ENCODE assay signal across 22 cellular contexts in genomic region chr5:170355601-170356098, GRCh38. TPM values are rescaled to one million over a fixed set of nuclear protein-coding genes. Genes with fewer than 3 reads are reported as not detected.
DNase-seq lines count a peak whose midpoint lies in the region; ATAC-seq and TF ChIP-seq lines count a peak whose summit lies in the region.
"Had no signal": no experiment of that assay in that cellular context is flagged by ENCODE, and none has a peak within 500 bp of the region (broad histone marks: within the 10 kb centered on the region; RNA-seq: fewer than 3 reads in every experiment).

No MANE protein-coding gene starts in this region.

- H3K9me3 ChIP-seq in HCT116 (ENCODE audit: control insufficient read depth in 1 of 2, insufficient read depth in 1 of 2, low read depth in 1 of 2, low read length in 2 of 2) (no peaks in the 10 kb centered on the region), heart left ventricle (peaks cover 0 to 3% (median 0%) of the 10 kb centered on the region in 12 donors), trophoblast cell (ENCODE audit: insufficient read depth, low read depth, low read length) (no peaks in the 10 kb centered on the region)
- H3K9me3 ChIP-seq: thoracic aorta had no signal

- RAD21 ChIA-PET in HCT116 (lab: Charles Lee; ENCODE audit: low non-redundant PET in 1 of 2, low total read pairs in 2 of 2, uncharacterized antibody in 2 of 2, unreplicated experiment in 2 of 2), result no interaction called here

- H3K36me3 Mint-ChIP-seq in stimulated activated effector memory CD8-positive, alpha-beta T cell treated with anti-CD3 and anti-CD28 coated beads, Interleukin-12 subunit alpha, Interleukin-12 subunit beta, amount 100 ng/mL, for 72 hours, result no peaks in the 10 kb centered on the region
- H3K36me3 Mint-ChIP-seq in Calu3 (ENCODE audit: insufficient read depth, unreplicated experiment), result no peaks in the 10 kb centered on the region

- WGBS in heart left ventricle, 4 donors, result 52 to 60% (median 55%) methylated on average over 8 of the region's 8 CpGs
- WGBS in trophoblast cell (ENCODE audit: extremely low coverage, insufficient coverage, insufficient read length), result no CpG with 5 or more reads among the region's 8 CpGs

- H2AK5ac ChIP-seq in trophoblast cell (ENCODE audit: low read length), result no peak overlapping the region

- H3K27ac ChIP-seq in HCT116 (ENCODE audit: low read depth, low read length) (no peak overlapping the region), heart left ventricle (peak overlapping the region in 1 of 12 donors; percentile 19), trophoblast cell (ENCODE audit: low read depth, low read length) (no peak overlapping the region), dorsolateral prefrontal cortex (no peak overlapping the region)
- H3K27ac ChIP-seq: cardiac muscle cell, hepatocyte, thoracic aorta had no signal

- no peaks in the 10 kb centered on the region for H4K20me1 ChIP-seq in HCT116 (ENCODE audit: insufficient read depth)

- intact Hi-C loops in HCT116 (cut with micrococcal nuclease), result no loop called here
- intact Hi-C loops in heart left ventricle (cut with DNase I), result loop anchor here in 1 of 10 donors (5.0 kb wide), 1 partner anchor 128 kb away; no protein-coding TSS in a partner anchor
- intact Hi-C loops in Calu3 (cut with micrococcal nuclease; ENCODE audit: unreplicated experiment), result no loop called here
- intact Hi-C loops in dorsolateral prefrontal cortex (cut with DNase I), result no loop called here

- H3K14ac ChIP-seq in trophoblast cell (ENCODE audit: low read length), result peak overlapping the region; percentile 39

- TF ChIP-seq CTCF in HCT116 (IDR thresholded peaks at IDR 0.05 in 2 of 3, conservative IDR thresholded peaks at IDR 0.05 in 1 of 3; ENCODE audit: borderline replicate concordance in 1 of 3, insufficient read depth in 1 of 3, low read depth in 2 of 3, low read length in 2 of 3) (no peak), heart left ventricle (IDR thresholded peaks at IDR 0.05) (no peak), Calu3 (IDR thresholded peaks at IDR 0.05; ENCODE audit: unreplicated experiment) (no peak), dorsolateral prefrontal cortex (IDR thresholded peaks at IDR 0.05 in 54 of 56, conservative IDR thresholded peaks at IDR 0.05 in 2 of 56; ENCODE audit: low read depth in 1 of 56, partially characterized antibody in 56 of 56) (no peak)

- no peak for TF ChIP-seq POLR2A in HCT116 (IDR thresholded peaks at IDR 0.05; ENCODE audit: borderline replicate concordance, extremely low read depth, insufficient read depth, insufficient read length)
- TF ChIP-seq POLR2A in heart left ventricle (IDR thresholded peaks at IDR 0.05), result no peak

- H3K4me3 ChIP-seq in HCT116 (replicated peaks in 1 of 2; ENCODE audit: low read depth in 1 of 2, low read length in 2 of 2), result no peak overlapping the region
- H3K4me3 ChIP-seq in heart left ventricle, result no peak overlapping the region
- H3K4me3 ChIP-seq in trophoblast cell (ENCODE audit: low read depth, low read length), result no peak overlapping the region
- H3K4me3 ChIP-seq in dorsolateral prefrontal cortex, result no peak overlapping the region
- H3K4me3 ChIP-seq: cardiac muscle cell, hepatocyte, thoracic aorta had no signal

- H2AFZ ChIP-seq in HCT116 (ENCODE audit: low read depth, low read length, poor library complexity, severe bottlenecking) (no peak overlapping the region), trophoblast cell (ENCODE audit: insufficient read depth, low read length, poor library complexity) (no peak overlapping the region)
- H2AFZ ChIP-seq: hepatocyte had no signal

- no peaks in the 10 kb centered on the region for H3K36me3 ChIP-seq in HCT116 (ENCODE audit: control insufficient read depth in 1 of 2, insufficient read depth in 2 of 2, low read length in 2 of 2)
- no peaks in the 10 kb centered on the region for H3K36me3 ChIP-seq in heart left ventricle
- no peaks in the 10 kb centered on the region for H3K36me3 ChIP-seq in trophoblast cell (ENCODE audit: control insufficient read depth in 1 of 2, insufficient read depth in 2 of 2, low read length in 2 of 2)
- H3K36me3 ChIP-seq: cardiac muscle cell, thoracic aorta had no signal

- no peak overlapping the region for H3K18ac ChIP-seq in trophoblast cell (ENCODE audit: low read length)

- ATAC-seq in HCT116, result 0 out of 2 replicates have a peak, but pooled peaks have one; percentile 13
- peak; percentile 16 to 63 (median 42) for ATAC-seq in heart left ventricle
- no peak for ATAC-seq in stimulated activated effector memory CD8-positive, alpha-beta T cell treated with anti-CD3 and anti-CD28 coated beads, Interleukin-12 subunit alpha, Interleukin-12 subunit beta, amount 100 ng/mL, for 72 hours
- ATAC-seq: activated T-helper 17 cell treated with anti-CD3 and anti-CD28 coated beads, Interleukin-2, amount 50 U/mL, for 72 hours had no signal

- no peaks in the 10 kb centered on the region for H3K4me1 ChIP-seq in HCT116 (ENCODE audit: control insufficient read depth in 1 of 2, insufficient read depth in 2 of 2, low read length in 2 of 2)
- H3K4me1 ChIP-seq in heart left ventricle, result peaks cover 0 to 65% (median 33%) of the 10 kb centered on the region in 12 donors
- H3K4me1 ChIP-seq in trophoblast cell (ENCODE audit: control insufficient read depth in 1 of 2, insufficient read depth in 2 of 2, low read length in 2 of 2), result peaks cover 19 to 23% of the 10 kb centered on the region in 2 experiments

- H3K4ac ChIP-seq in trophoblast cell (ENCODE audit: low read depth, low read length), result no peak overlapping the region

- no peak overlapping the region for H2BK5ac ChIP-seq in trophoblast cell (ENCODE audit: low read depth, low read length, poor library complexity)

- H2BK120ac ChIP-seq in trophoblast cell (ENCODE audit: insufficient read depth, low read length, poor library complexity), result no peak overlapping the region

- H4K91ac ChIP-seq in trophoblast cell (ENCODE audit: low read depth, low read length), result no peak overlapping the region

- H3K4me2 ChIP-seq in HCT116 (ENCODE audit: low read length), result no peak overlapping the region
- H3K4me2 ChIP-seq in trophoblast cell (ENCODE audit: low read length), result no peak overlapping the region
- H3K4me2 ChIP-seq: hepatocyte had no signal

- H3K79me1 ChIP-seq in trophoblast cell (ENCODE audit: low read length), result peaks cover 3% of the 10 kb centered on the region

- H3K27ac Mint-ChIP-seq in stimulated activated effector memory CD8-positive, alpha-beta T cell treated with anti-CD3 and anti-CD28 coated beads, Interleukin-12 subunit alpha, Interleukin-12 subunit beta, amount 100 ng/mL, for 72 hours, result no peak overlapping the region
- no peak overlapping the region for H3K27ac Mint-ChIP-seq in Calu3 (ENCODE audit: unreplicated experiment)
- H3K27ac Mint-ChIP-seq: activated T-helper 17 cell treated with anti-CD3 and anti-CD28 coated beads, Interleukin-2, amount 50 U/mL, for 72 hours; T-helper 2 cell treated with Interferon-gamma antibody and Interleukin-4, amounts not matched to agents 5 μg/mL and 100 μg/mL, for 36 hours had no signal

- POLR2A ChIA-PET in HCT116 (lab: Charles Lee), result no interaction called here

- H3K9ac ChIP-seq in HCT116 (ENCODE audit: low read length) (no peak overlapping the region), trophoblast cell (ENCODE audit: low read length) (no peak overlapping the region)

- H4K12ac ChIP-seq in trophoblast cell (ENCODE audit: low read depth, low read length), result no peak overlapping the region

- no peak overlapping the region for H4K8ac ChIP-seq in trophoblast cell (ENCODE audit: low read depth, low read length)

- no peak for TF ChIP-seq RAD21 in HCT116 (IDR thresholded peaks at IDR 0.05; ENCODE audit: low read depth)

- BruUV-seq in HCT116 (replicated peaks; lab: Mats Ljungman, UMichigan) (no TSS peak), Calu3 (replicated peaks; lab: Mats Ljungman, UMichigan) (no TSS peak)

- DNase-seq in HCT116 (ENCODE audit: low read depth, low spot score), result no peak
- peak; percentile 81 for DNase-seq in NCI-H69 (lab: John Stamatoyannopoulos, UW)
- peak in 2 of 5 donors; percentile 58 to 70 for DNase-seq in heart left ventricle
- DNase-seq in trophoblast cell, result no peak
- no peak for DNase-seq in stimulated activated effector memory CD8-positive, alpha-beta T cell treated with anti-CD3 and anti-CD28 coated beads, Interleukin-12 subunit alpha, Interleukin-12 subunit beta, amount 100 ng/mL, for 72 hours (ENCODE audit: low spot score in 2 of 2)
- no peak for DNase-seq in Calu3
- DNase-seq in dorsolateral prefrontal cortex, result no peak
- no peak for DNase-seq in cerebellar nuclear complex (lab: John Stamatoyannopoulos, UW)
- DNase-seq: effector CD4-positive, alpha-beta T cell; IMR-90; islet precursor cell; midbrain; NCI-H2227 treated with DMSO at 0.1 percent for 48 hours; nucleus accumbens; stimulated activated CD4-positive, alpha-beta T cell treated with anti-CD3 and anti-CD28 coated beads, Interleukin-2, amount 100 ng/mL, for 48 hours had no signal

- H3K4me3 Mint-ChIP-seq in stimulated activated effector memory CD8-positive, alpha-beta T cell treated with anti-CD3 and anti-CD28 coated beads, Interleukin-12 subunit alpha, Interleukin-12 subunit beta, amount 100 ng/mL, for 72 hours, result no peak overlapping the region
- H3K4me3 Mint-ChIP-seq in Calu3 (ENCODE audit: low read depth, unreplicated experiment), result no peak overlapping the region
- H3K4me3 Mint-ChIP-seq: activated T-helper 17 cell treated with anti-CD3 and anti-CD28 coated beads, Interleukin-2, amount 50 U/mL, for 72 hours; T-helper 2 cell treated with Interferon-gamma antibody and Interleukin-4, amounts not matched to agents 5 μg/mL and 100 μg/mL, for 36 hours had no signal

- CTCF ChIA-PET in HCT116 (lab: Charles Lee) (no interaction called here), Calu3 (lab: Charles Lee) (no interaction called here)

- H3K27me3 ChIP-seq in HCT116 (ENCODE audit: insufficient read depth, low read length) (peaks cover 58% of the 10 kb centered on the region), heart left ventricle (peaks cover 0 to 9% (median 0%) of the 10 kb centered on the region in 9 donors), trophoblast cell (ENCODE audit: insufficient read depth, low read length) (no peaks in the 10 kb centered on the region), dorsolateral prefrontal cortex (peaks cover 0 to 44% (median 9%) of the 10 kb centered on the region in 45 donors)
- H3K27me3 ChIP-seq: cardiac muscle cell had no signal

- no peak overlapping the region for H2BK12ac ChIP-seq in trophoblast cell (ENCODE audit: low read length)

- no peaks in the 10 kb centered on the region for H3K4me1 Mint-ChIP-seq in stimulated activated effector memory CD8-positive, alpha-beta T cell treated with anti-CD3 and anti-CD28 coated beads, Interleukin-12 subunit alpha, Interleukin-12 subunit beta, amount 100 ng/mL, for 72 hours
- no peaks in the 10 kb centered on the region for H3K4me1 Mint-ChIP-seq in Calu3 (ENCODE audit: low read depth, unreplicated experiment)
- H3K4me1 Mint-ChIP-seq: activated T-helper 17 cell treated with anti-CD3 and anti-CD28 coated beads, Interleukin-2, amount 50 U/mL, for 72 hours had no signal

- no peak overlapping the region for H3K23ac ChIP-seq in trophoblast cell (ENCODE audit: low read length)

- no peaks in the 10 kb centered on the region for H3K9me3 Mint-ChIP-seq in stimulated activated effector memory CD8-positive, alpha-beta T cell treated with anti-CD3 and anti-CD28 coated beads, Interleukin-12 subunit alpha, Interleukin-12 subunit beta, amount 100 ng/mL, for 72 hours
- H3K9me3 Mint-ChIP-seq in Calu3 (ENCODE audit: low read depth, unreplicated experiment), result no peaks in the 10 kb centered on the region
- H3K9me3 Mint-ChIP-seq: activated T-helper 17 cell treated with anti-CD3 and anti-CD28 coated beads, Interleukin-2, amount 50 U/mL, for 72 hours; T-helper 2 cell treated with Interferon-gamma antibody and Interleukin-4, amounts not matched to agents 5 μg/mL and 100 μg/mL, for 36 hours had no signal

- no peaks in the 10 kb centered on the region for H3K9me2 ChIP-seq in HCT116 (ENCODE audit: insufficient read depth)

- no peaks in the 10 kb centered on the region for H3K79me2 ChIP-seq in HCT116 (ENCODE audit: insufficient read depth, low read length)
- H3K79me2 ChIP-seq in trophoblast cell (ENCODE audit: control insufficient read depth, insufficient read depth, low read length, poor library complexity), result no peaks in the 10 kb centered on the region
- H3K79me2 ChIP-seq: hepatocyte had no signal

- peaks cover 99% of the 10 kb centered on the region for H3K27me3 Mint-ChIP-seq in Calu3 (ENCODE audit: unreplicated experiment)

RNA-seq across cellular contexts. Expression of gene KCNMB1, which starts 33.5 kb away (rescaled TPM):
- not detected for total RNA-seq in HCT116 (2021; ENCODE audit: unreplicated experiment)
- polyA plus RNA-seq in HCT116 (2012), result not detected in 2 replicates
- total RNA-seq in heart left ventricle, result 1 to 10 TPM in 5 of 9 donors, under 1 TPM in 4; 0.25 to 3.7 (median 1.0) TPM
- polyA plus RNA-seq in heart left ventricle, result 1 to 10 TPM; 1.2 TPM
- polyA plus RNA-seq in trophoblast cell (2013), result 0.15 and 0.16 TPM in 2 replicates
- total RNA-seq in Calu3 (2022), result not detected in 2 replicates
- 1 to 10 TPM in 34 of 120 experiments, under 1 TPM in 85, not detected in 1; 0.13 to 5.6 (median 0.72) TPM for total RNA-seq in dorsolateral prefrontal cortex
- total RNA-seq: activated T-helper 17 cell treated with anti-CD3 and anti-CD28 coated beads, Interleukin-2, amount 50 U/mL, for 72 hours; fibroblast of lung; IMR-90; SK-MEL-5 had no signal
- polyA plus RNA-seq: fibroblast of lung, IMR-90 had no signal

RNA-seq across cellular contexts. Expression of gene LCP2, which starts 58.1 kb away (rescaled TPM):
- 0.61 TPM for total RNA-seq in HCT116 (2021; ENCODE audit: unreplicated experiment)
- polyA plus RNA-seq in HCT116 (2012), result not detected in 2 replicates
- total RNA-seq in heart left ventricle, result 10 to 100 TPM in 2 of 9 donors, 1 to 10 TPM in 7; 2.8 to 73.7 (median 6.1) TPM
- 1 to 10 TPM; 2.2 to 3.1 TPM for polyA plus RNA-seq in heart left ventricle
- polyA plus RNA-seq in trophoblast cell (2013), result 0.15 and 0.19 TPM in 2 replicates
- not detected in 2 replicates for total RNA-seq in Calu3 (2022)
- 10 to 100 TPM in 113 of 120 experiments, 1 to 10 TPM in 7; 7.5 to 44.4 (median 17.5) TPM for total RNA-seq in dorsolateral prefrontal cortex
- total RNA-seq: cardiac muscle cell, fibroblast of lung, IMR-90 had no signal
- polyA plus RNA-seq: cardiac muscle cell, fibroblast of lung, hepatocyte, IMR-90 had no signal
